ENCODE assay signal across 24 cellular contexts in the genomic region with DNA sequence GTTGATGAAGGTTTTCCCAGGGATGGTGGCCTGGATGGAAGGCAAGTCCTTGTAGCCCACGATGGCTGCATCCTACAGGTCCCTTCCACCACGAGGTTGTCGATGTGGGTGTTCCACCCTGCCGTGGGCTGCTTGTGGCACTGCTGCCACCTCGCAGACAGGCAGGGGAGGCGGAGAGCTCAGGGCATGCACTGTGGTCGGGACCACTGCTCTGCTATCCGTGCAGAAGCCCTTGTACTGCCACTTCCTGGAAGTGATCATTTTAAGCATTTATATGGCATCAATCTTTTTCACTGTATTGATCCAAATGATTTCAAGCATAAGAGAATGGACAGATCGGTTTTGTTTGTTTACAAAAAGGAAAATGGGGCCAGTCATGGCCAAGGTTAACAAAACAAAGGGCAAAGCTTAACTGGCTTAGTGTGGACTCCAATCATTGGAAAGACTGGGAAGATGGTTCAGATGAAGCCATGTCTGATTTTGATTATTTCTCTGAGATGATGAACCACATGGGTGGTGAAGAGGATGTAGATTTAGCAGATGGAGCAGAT. TPM values are rescaled to one million over a fixed set of nuclear protein-coding genes. Genes with fewer than 3 reads are reported as not detected.
A peak's percentile ranks its signal among the peaks of the same experiment; 100 is the strongest.
DNase-seq lines count a peak whose midpoint lies in the region; ATAC-seq and TF ChIP-seq lines count a peak whose summit lies in the region.
"Had no signal": no experiment of that assay in that cellular context is flagged by ENCODE, and none has a peak within 500 bp of the region (broad histone marks: within the 10 kb centered on the region; RNA-seq: fewer than 3 reads in every experiment).

No MANE protein-coding gene starts in this region.

- TF ChIP-seq CTCF in right lobe of liver (IDR thresholded peaks at IDR 0.05) (no peak), left lung (IDR thresholded peaks at IDR 0.05) (no peak), GM13976 (IDR thresholded peaks at IDR 0.05; ENCODE audit: borderline replicate concordance, control extremely low read depth, extremely low read depth, insufficient read depth, missing control alignments) (no peak)

- no peak for TF ChIP-seq POLR2A in right lobe of liver (IDR thresholded peaks at IDR 0.05)

- DNase-seq in left lobe of liver (ENCODE audit: low spot score): no peak
- no peak for DNase-seq in right lobe of liver
- DNase-seq in mesenteric fat pad (ENCODE audit: low spot score): peak; percentile 74
- no peak for DNase-seq in left lung
- no peak for DNase-seq in GM13976 (ENCODE audit: low spot score)
- no peak for DNase-seq in Right ventricle myocardium inferior (ENCODE audit: missing footprints)
- DNase-seq: 8988T; ACHN; AML-193; BE2C; CD4-positive, alpha-beta T cell; CD8-positive, alpha-beta memory T cell; DMS 273 treated with DMSO at 0.1 percent for 48 hours; DMS53; DMS79 treated with DMSO at 0.1 percent for 48 hours; GF-D8; GOT3; H9 had no signal

- in situ Hi-C loops in GM13976 (cut with MboI; ENCODE audit: low sequenced_read_pairs, unreplicated experiment): no loop called here

- H3K9me3 ChIP-seq in right lobe of liver (peaks cover 0 to 6% (median 0%) of the 10 kb centered on the region in 4 donors), left lung (peaks cover 0 to 5% of the 10 kb centered on the region in 2 donors)
- H3K9me3 ChIP-seq: A549, BE2C had no signal

- H3K36me3 ChIP-seq in right lobe of liver: no peaks in the 10 kb centered on the region
- H3K36me3 ChIP-seq in left lung: no peaks in the 10 kb centered on the region
- H3K36me3 ChIP-seq: BE2C had no signal

- intact Hi-C loops in right lobe of liver (cut with DNase I) (no loop called here), left lung (cut with DNase I) (no loop called here), Right ventricle myocardium inferior (cut with DNase I) (no loop called here)

- no peaks in the 10 kb centered on the region for H3K27me3 ChIP-seq in right lobe of liver
- no peaks in the 10 kb centered on the region for H3K27me3 ChIP-seq in left lung
- H3K27me3 ChIP-seq: BE2C; BLaER1 treated with 17β-estradiol and CSF1 and Interleukin-3, amounts not matched to agents 10 nM and 100 nM had no signal

- peaks cover 0 to 53% (median 16%) of the 10 kb centered on the region in 4 donors for H3K4me1 ChIP-seq in right lobe of liver
- H3K4me1 ChIP-seq in left lung: no peaks in the 10 kb centered on the region
- H3K4me1 ChIP-seq: A549; BE2C; BLaER1 treated with 17β-estradiol and CSF1 and Interleukin-3, amounts not matched to agents 10 nM and 100 nM had no signal

- ATAC-seq in left lobe of liver: peak; percentile 22
- peak; percentile 16 to 43 (median 30) for ATAC-seq in right lobe of liver
- ATAC-seq in HG03097 (IDR thresholded peaks at IDR 0.05; ENCODE audit: low FRiP score, unreplicated experiment): no peak
- ATAC-seq in left lung: no peak
- no peak for ATAC-seq in Right ventricle myocardium inferior
- ATAC-seq: A549, HCT116 had no signal

- H3K4me3 ChIP-seq in right lobe of liver (no peak overlapping the region), left lung (no peak overlapping the region)
- H3K4me3 ChIP-seq: A549; BLaER1 treated with 17β-estradiol and CSF1 and Interleukin-3, amounts not matched to agents 10 nM and 100 nM had no signal

- peak overlapping the region in 2 of 3 donors; percentile 15 to 18 for H3K27ac ChIP-seq in right lobe of liver
- H3K27ac ChIP-seq in left lung: no peak overlapping the region
- H3K27ac ChIP-seq: A549; BLaER1 treated with 17β-estradiol and CSF1 and Interleukin-3, amounts not matched to agents 10 nM and 100 nM had no signal

- 44% methylated on average over 3 of the region's 9 CpGs for WGBS in right lobe of liver (ENCODE audit: insufficient coverage, low coverage, low lambda C conversion rate, missing lambda C conversion rate)

RNA-seq across cellular contexts. Expression of a gene that starts 8.2 kb away (rescaled TPM):
- total RNA-seq in left lobe of liver: 3.7 TPM
- 1 to 10 TPM in 4 of 6 experiments, under 1 TPM in 2; 0.61 to 4.2 (median 1.5) TPM for total RNA-seq in right lobe of liver
- not detected for total RNA-seq in mesenteric fat pad
- under 1 TPM; 0.52 to 0.58 TPM for total RNA-seq in left lung
- not detected for total RNA-seq in Right ventricle myocardium inferior
- total RNA-seq: CD4-positive, alpha-beta T cell; CD8-positive, alpha-beta memory T cell; Daoy; G401; H9 had no signal

RNA-seq across cellular contexts. Expression of a gene that starts 8.6 kb away (rescaled TPM):
- 17.0 TPM for total RNA-seq in left lobe of liver
- total RNA-seq in right lobe of liver: 10 to 100 TPM; 14.2 to 36.4 (median 28.1) TPM
- 25.7 TPM for total RNA-seq in mesenteric fat pad
- 10 to 100 TPM; 15.6 to 24.6 TPM for total RNA-seq in left lung
- 12.3 TPM for total RNA-seq in Right ventricle myocardium inferior

RNA-seq across cellular contexts. Expression of a gene that starts 23.8 kb away (rescaled TPM):
- total RNA-seq in left lobe of liver (7.5 TPM), right lobe of liver (10 to 100 TPM in 4 of 6 experiments, 1 to 10 TPM in 2; 5.3 to 23.2 (median 14.4) TPM), mesenteric fat pad (2.1 TPM), left lung (1 to 10 TPM; 1.5 to 4.7 TPM), Right ventricle myocardium inferior (14.6 TPM)

Comparison
In these comparisons a context has a peak if more than half of its experiments do, and no peak if none do; other contexts are left out.
1. ATAC-seq: peak in left lobe of liver (single experiment) and right lobe of liver (4 of 4); none in HG03097 (single experiment), left lung (single experiment) and Right ventricle myocardium inferior (single experiment).
2. H3K27ac ChIP-seq: peak in right lobe of liver (2 of 3); none in left lung (0 of 2).